Comparison of ENCODE assay signal across 18 cellular contexts in the genomic region with DNA sequence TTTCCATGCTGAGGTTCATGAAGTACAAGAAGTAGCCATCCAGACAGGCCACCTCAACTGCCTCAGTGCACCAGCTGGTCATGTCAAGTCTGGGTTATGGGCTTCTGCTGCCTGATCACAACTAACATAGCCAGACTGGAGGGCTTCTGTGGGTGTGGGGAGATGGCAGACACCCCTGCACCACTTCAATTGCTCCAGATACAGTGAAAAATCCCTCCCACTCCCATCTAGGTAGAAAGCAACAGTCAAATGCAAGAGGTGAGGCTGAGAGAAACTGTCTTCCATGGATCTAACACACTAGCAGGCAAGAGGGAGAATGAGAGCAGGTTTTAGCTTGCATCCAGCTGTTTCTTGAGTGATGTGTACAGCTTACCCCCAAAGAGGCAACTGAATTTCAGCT. TPM values are rescaled to one million over a fixed set of nuclear protein-coding genes. Genes with fewer than 3 reads are reported as not detected.
DNase-seq lines count a peak whose midpoint lies in the region; ATAC-seq lines count a peak whose summit lies in the region.
"Had no signal": no experiment of that assay in that cellular context is flagged by ENCODE, and none has a peak within 500 bp of the region (broad histone marks: within the 10 kb centered on the region; RNA-seq: fewer than 3 reads in every experiment).

No MANE protein-coding gene starts in this region.

- no peaks in the 10 kb centered on the region for H3K27me3 Mint-ChIP-seq in activated T-cell treated with anti-CD3 and anti-CD28 coated beads, Interleukin-2, amount 50 U/mL, for 24 hours
- H3K27me3 Mint-ChIP-seq in activated T-cell treated with anti-CD3 and anti-CD28 coated beads, Interleukin-2, amount 50 U/mL, for 72 hours (ENCODE audit: low read depth) = no peaks in the 10 kb centered on the region

- H3K4me1 Mint-ChIP-seq in activated T-cell treated with anti-CD3 and anti-CD28 coated beads, Interleukin-2, amount 50 U/mL, for 24 hours (ENCODE audit: low read depth) = no peaks in the 10 kb centered on the region
- no peaks in the 10 kb centered on the region for H3K4me1 Mint-ChIP-seq in activated T-cell treated with anti-CD3 and anti-CD28 coated beads, Interleukin-2, amount 50 U/mL, for 72 hours (ENCODE audit: low read depth)
- H3K4me1 Mint-ChIP-seq: CD14-positive monocyte had no signal

- H3K4me3 Mint-ChIP-seq in activated T-cell treated with anti-CD3 and anti-CD28 coated beads, Interleukin-2, amount 50 U/mL, for 24 hours = no peak overlapping the region
- no peak overlapping the region for H3K4me3 Mint-ChIP-seq in activated T-cell treated with anti-CD3 and anti-CD28 coated beads, Interleukin-2, amount 50 U/mL, for 72 hours
- H3K4me3 Mint-ChIP-seq: CD14-positive monocyte; CD4-positive, alpha-beta memory T cell; GM23338 had no signal

- intact Hi-C loops in Right ventricle myocardium inferior (cut with DNase I) = no loop called here

- H3K36me3 Mint-ChIP-seq in activated T-cell treated with anti-CD3 and anti-CD28 coated beads, Interleukin-2, amount 50 U/mL, for 24 hours (ENCODE audit: low read depth) = no peaks in the 10 kb centered on the region
- H3K36me3 Mint-ChIP-seq in activated T-cell treated with anti-CD3 and anti-CD28 coated beads, Interleukin-2, amount 50 U/mL, for 72 hours (ENCODE audit: insufficient read depth in 2 of 2) = no peaks in the 10 kb centered on the region
- H3K36me3 Mint-ChIP-seq: CD14-positive monocyte had no signal

- DNase-seq in activated T-cell treated with anti-CD3 and anti-CD28 coated beads, Interleukin-2, amount 50 U/mL, for 24 hours = peak; percentile 2
- DNase-seq in activated T-cell treated with anti-CD3 and anti-CD28 coated beads, Interleukin-2, amount 50 U/mL, for 72 hours = no peak
- DNase-seq in LoVo (ENCODE audit: low spot score) (no peak), Right ventricle myocardium inferior (ENCODE audit: missing footprints) (no peak)
- DNase-seq in activated CD8-positive, alpha-beta memory T cell treated with anti-CD3 and anti-CD28 coated beads for 24 hours = no peak
- DNase-seq: 8988T; CD4-positive, alpha-beta memory T cell; DMS153; DND-41; EL; HCEC 1CT; IMR-90 had no signal

- no peak overlapping the region for H3K27ac Mint-ChIP-seq in activated T-cell treated with anti-CD3 and anti-CD28 coated beads, Interleukin-2, amount 50 U/mL, for 24 hours
- no peak overlapping the region for H3K27ac Mint-ChIP-seq in activated T-cell treated with anti-CD3 and anti-CD28 coated beads, Interleukin-2, amount 50 U/mL, for 72 hours
- H3K27ac Mint-ChIP-seq: CD14-positive monocyte, GM23338 had no signal

- H3K27ac ChIP-seq in layer of hippocampus (ENCODE audit: low read depth, low read length) = peak overlapping the region; percentile 64
- H3K27ac ChIP-seq in temporal lobe (ENCODE audit: low read depth, low read length) = peak overlapping the region; percentile 72
- H3K27ac ChIP-seq: BLaER1 had no signal

- H3K27me3 ChIP-seq in layer of hippocampus (ENCODE audit: control insufficient read depth, insufficient read depth, low read length) = no peaks in the 10 kb centered on the region
- H3K27me3 ChIP-seq: BLaER1 had no signal

- no peak for ATAC-seq in activated T-cell treated with anti-CD3 and anti-CD28 coated beads, Interleukin-2, amount 50 U/mL, for 72 hours (replicated peaks in 1 of 2)
- ATAC-seq in Right ventricle myocardium inferior = no peak
- ATAC-seq: GM23338 had no signal

- no peaks in the 10 kb centered on the region for H3K9me3 Mint-ChIP-seq in activated T-cell treated with anti-CD3 and anti-CD28 coated beads, Interleukin-2, amount 50 U/mL, for 24 hours
- no peaks in the 10 kb centered on the region for H3K9me3 Mint-ChIP-seq in activated T-cell treated with anti-CD3 and anti-CD28 coated beads, Interleukin-2, amount 50 U/mL, for 72 hours
- H3K9me3 Mint-ChIP-seq: CD4-positive, alpha-beta memory T cell; GM23338 had no signal

RNA-seq across cellular contexts. Expression of gene KCNA2, which starts 10.8 kb away (rescaled TPM):
- 1 to 10 TPM in 1 of 2 donors, under 1 TPM in 1; 0.46 to 2.4 TPM for total RNA-seq in activated T-cell treated with anti-CD3 and anti-CD28 coated beads, Interleukin-2, amount 50 U/mL, for 72 hours
- total RNA-seq in temporal lobe (5.4 TPM), Right ventricle myocardium inferior (1.5 TPM)
- total RNA-seq: G401, IMR-90 had no signal
